ENCODE assay signal across 22 cellular contexts in genomic region chr10:36771725-36772124, GRCh38.
"Had no signal": no experiment of that assay in that cellular context is flagged by ENCODE, and none has a peak within 500 bp of the region (broad histone marks: within the 10 kb centered on the region; RNA-seq: fewer than 3 reads in every experiment).

No MANE protein-coding gene starts in this region.

- ATAC-seq: K562 had no signal

- DNase-seq: Kasumi-1, MM.1S, NCI-H1092 treated with DMSO at 0.1 percent for 48 hours, NCI-H1436, NCI-H187, NCI-H2029, NCI-H2107, NCI-H2227 treated with DMSO at 0.1 percent for 48 hours, NCI-H446, NCI-H510A, NCI-H524 treated with DMSO at 0.1 percent for 48 hours, NCI-H69, NCI-H774, Right ventricle myocardium superior, RPMI8226, SIG-M5 had no signal

- H3K4me3 Mint-ChIP-seq: IgD-negative memory B cell had no signal

- H3K27ac Mint-ChIP-seq: IgD-negative memory B cell had no signal

- H3K4me1 ChIP-seq: SJSA1 had no signal

- H3K9me3 ChIP-seq: SJSA1 had no signal

- H3K27me3 Mint-ChIP-seq: IgD-negative memory B cell had no signal

- H3K27ac ChIP-seq: KMS-11, SJSA1, SK-N-MC had no signal

- H3K4me2 ChIP-seq: KMS-11 had no signal

- H3K27me3 ChIP-seq: SJSA1 had no signal

- H3K9ac ChIP-seq: KMS-11 had no signal

- FAIRE-seq: K562, RCC 7860 had no signal
